In genomic region chr10:61896854-61897661, GRCh38 we compare ENCODE assay signal across 8 cellular contexts. TPM values are rescaled to one million over a fixed set of nuclear protein-coding genes. Genes with fewer than 3 reads are reported as not detected.
DNase-seq lines count a peak whose midpoint lies in the region; ATAC-seq, FAIRE-seq and TF ChIP-seq lines count a peak whose summit lies in the region.

No MANE protein-coding gene starts in this region.

- H4K20me1 ChIP-seq in IMR-90 (ENCODE audit: insufficient read depth, low read length), result no peaks in the 10 kb centered on the region

- H3K27ac ChIP-seq in IMR-90 (ENCODE audit: insufficient read depth, low read length) (peak overlapping the region; percentile 3), spleen (peak overlapping the region in 6 of 8 donors; percentile 67 to 98 (median 98))

- 68% methylated on average over 10 of the region's 32 CpGs; no CpG with 5 or more reads in 1 of the 2 experiments for WGBS in IMR-90 (ENCODE audit: extremely low coverage in 2 of 2, insufficient read length in 1 of 2), 2 experiments
- 28 to 37% (median 31%) methylated on average over 30 to 32 of the region's 32 CpGs for WGBS in spleen, 5 donors

- peak overlapping the region; percentile 66 for H2BK20ac ChIP-seq in IMR-90 (ENCODE audit: low read depth, low read length)

- H3K36me3 Mint-ChIP-seq in T-helper 2 cell treated with Interferon-gamma antibody and Interleukin-4, amounts not matched to agents 5 μg/mL and 100 μg/mL, for 36 hours (ENCODE audit: low read depth), result peaks cover 2% of the 10 kb centered on the region

- no peak overlapping the region for H3K56ac ChIP-seq in IMR-90 (ENCODE audit: extremely low read depth, insufficient read depth, low read length)

- dilution Hi-C loops in IMR-90 (cut with HindIII; ENCODE audit: low sequenced_read_pairs, unreplicated experiment), result no loop called here

- H3K27ac Mint-ChIP-seq in T-helper 2 cell treated with Interferon-gamma antibody and Interleukin-4, amounts not matched to agents 5 μg/mL and 100 μg/mL, for 36 hours, result peak overlapping the region; percentile 98

- H3K9me3 ChIP-seq in IMR-90 (ENCODE audit: control insufficient read depth, insufficient read depth, low read length) (no peaks in the 10 kb centered on the region), spleen (no peaks in the 10 kb centered on the region)

- CTCF ChIA-PET in IMR-90 (lab: Yijun Ruan, JAX), result interaction anchor here (0.6 to 1.8 kb wide), 7 partner anchors 9 to 344 kb away, joined by 3 to 6 read pairs (median 3); no protein-coding TSS in a partner anchor

- H2AK9ac ChIP-seq in IMR-90 (replicated peaks; ENCODE audit: low read depth, low read length, poor library complexity), result peak overlapping the region; percentile 38

- H3K27me3 ChIP-seq in IMR-90 (ENCODE audit: control insufficient read depth, insufficient read depth, low read length) (no peaks in the 10 kb centered on the region), spleen (replicated peaks in 1 of 7) (no peaks in the 10 kb centered on the region)

- peak overlapping the region; percentile 46 for H3K4me2 ChIP-seq in IMR-90 (ENCODE audit: low read depth, low read length)

- POLR2A ChIA-PET in IMR-90 (lab: Charles Lee; ENCODE audit: unreplicated experiment), result no interaction called here

- peak; percentile 38 for FAIRE-seq in islet of Langerhans (lab: Jason Lieb, UNC)

- H3K4me1 Mint-ChIP-seq in T-helper 2 cell treated with Interferon-gamma antibody and Interleukin-4, amounts not matched to agents 5 μg/mL and 100 μg/mL, for 36 hours (ENCODE audit: low read depth), result peaks cover 32% of the 10 kb centered on the region

- no peaks in the 10 kb centered on the region for H3K9me3 Mint-ChIP-seq in T-helper 2 cell treated with Interferon-gamma antibody and Interleukin-4, amounts not matched to agents 5 μg/mL and 100 μg/mL, for 36 hours

- H2AFZ ChIP-seq in IMR-90 (replicated peaks; ENCODE audit: low read length, poor library complexity), result peak overlapping the region; percentile 87

- peaks cover 14% of the 10 kb centered on the region for H3K4me1 ChIP-seq in IMR-90 (ENCODE audit: control insufficient read depth, insufficient read depth, low read length)
- peaks cover 18 to 46% (median 31%) of the 10 kb centered on the region in 6 donors for H3K4me1 ChIP-seq in spleen

- H3K4me3 Mint-ChIP-seq in T-helper 2 cell treated with Interferon-gamma antibody and Interleukin-4, amounts not matched to agents 5 μg/mL and 100 μg/mL, for 36 hours, result peak overlapping the region; percentile 94

- peak overlapping the region in 1 of 2 experiments; percentile 79; a peak in 1 of 4 replicates for H4K8ac ChIP-seq in IMR-90 (ENCODE audit: low read depth in 2 of 2, low read length in 2 of 2)

- peak overlapping the region; percentile 57; the same call in 2 of the 3 replicates for H2BK15ac ChIP-seq in IMR-90 (ENCODE audit: low read depth, low read length)

- H3K9ac ChIP-seq in IMR-90 (ENCODE audit: low read depth, low read length), result no peak overlapping the region; the same call in 1 of the 2 replicates

- peak overlapping the region; percentile 26; the same call in 1 of the 2 replicates for H3K23ac ChIP-seq in IMR-90 (ENCODE audit: low read depth, low read length)

- ATAC-seq in GM21717 (IDR thresholded peaks at IDR 0.05; ENCODE audit: unreplicated experiment), result peak; percentile 65
- no peak for ATAC-seq in IMR-90 (ENCODE audit: low read depth)

- no TSS peak for BruUV-seq in IMR-90 (replicated peaks; lab: Mats Ljungman, UMichigan)

- peak overlapping the region; percentile 5 for H3K18ac ChIP-seq in IMR-90 (ENCODE audit: low read depth, low read length)

- TF ChIP-seq RAD21 in IMR-90 (IDR thresholded peaks at IDR 0.05; ENCODE audit: low read length), result no peak

- H2BK5ac ChIP-seq in IMR-90 (ENCODE audit: low read depth, low read length, poor library complexity, severe bottlenecking), result peak overlapping the region; percentile 0

- intact Hi-C loops in IMR-90 (cut with micrococcal nuclease) (no loop called here), spleen (cut with DNase I; ENCODE audit: low total_unique reads) (loop anchor here (10.0 kb wide), 1 partner anchor 348 kb away; no protein-coding TSS in a partner anchor)

- DNase-seq in GM10266 (ENCODE audit: extremely low spot score) (peak; percentile 80), IMR-90 (peak; percentile 27), cardiac fibroblast (ENCODE audit: low read depth in 2 of 2) (peak; percentile 86 to 87), spleen (peak; percentile 91), HPDE6-E6E7 (ENCODE audit: extremely low spot score) (no peak)
- DNase-seq in T-helper 2 cell treated with Interferon-gamma antibody and Interleukin-4, amounts not matched to agents 5 μg/mL and 100 μg/mL, for 36 hours (ENCODE audit: low spot score), result peak; percentile 62

- H3K4ac ChIP-seq in IMR-90 (ENCODE audit: low read depth, low read length), result peak overlapping the region; percentile 74

- peaks cover 4% of the 10 kb centered on the region; the same call in 1 of the 2 replicates for H3K9me1 ChIP-seq in IMR-90 (ENCODE audit: insufficient read depth, low read length)

- peak; percentile 74 for TF ChIP-seq CTCF in GM10266 (IDR thresholded peaks at IDR 0.05; ENCODE audit: control insufficient read depth, insufficient read depth, low read depth, missing control alignments)
- TF ChIP-seq CTCF in IMR-90 (conservative IDR thresholded peaks at IDR 0.05; ENCODE audit: low read depth, low read length), result peak; percentile 41
- TF ChIP-seq CTCF in cardiac fibroblast (IDR thresholded peaks at IDR 0.05; ENCODE audit: low read depth, low read length), result peak; percentile 71
- peak; percentile 35 to 87 (median 76) for TF ChIP-seq CTCF in spleen (IDR thresholded peaks at IDR 0.05 in 8 of 11, conservative IDR thresholded peaks at IDR 0.05 in 3 of 11)

- TF ChIP-seq POLR2A in IMR-90 (IDR thresholded peaks at IDR 0.05; ENCODE audit: low read depth, low read length) (no peak), spleen (IDR thresholded peaks at IDR 0.05) (peak in 1 of 3 donors; percentile 9)

- no peaks in the 10 kb centered on the region for H3K27me3 Mint-ChIP-seq in T-helper 2 cell treated with Interferon-gamma antibody and Interleukin-4, amounts not matched to agents 5 μg/mL and 100 μg/mL, for 36 hours (ENCODE audit: low read depth)

- H4K91ac ChIP-seq in IMR-90 (ENCODE audit: insufficient read depth, low read depth, low read length), result peak overlapping the region; percentile 53

- peak overlapping the region; percentile 11 for H4K5ac ChIP-seq in IMR-90 (ENCODE audit: low read depth, low read length)

- H3K79me1 ChIP-seq in IMR-90 (ENCODE audit: low read depth in 1 of 2, low read length in 2 of 2), result peaks cover 0 to 7% of the 10 kb centered on the region in 2 experiments; a peak in 2 of 4 replicates

- H2AK5ac ChIP-seq in IMR-90 (ENCODE audit: low read depth, low read length), result peak overlapping the region; percentile 83

- H2BK120ac ChIP-seq in IMR-90 (ENCODE audit: low read depth, low read length), result peak overlapping the region; percentile 48

- peak overlapping the region; percentile 48 for H3K14ac ChIP-seq in IMR-90 (replicated peaks; ENCODE audit: low read depth, low read length)

- in situ Hi-C loops in IMR-90 (cut with MboI; ENCODE audit: low sequenced_read_pairs), result no loop called here

- H3K36me3 ChIP-seq in IMR-90 (ENCODE audit: control insufficient read depth, insufficient read depth, low read length), result no peaks in the 10 kb centered on the region
- no peaks in the 10 kb centered on the region for H3K36me3 ChIP-seq in spleen

- no peak overlapping the region for H3K4me3 ChIP-seq in IMR-90 (ENCODE audit: insufficient read depth, low read depth, low read length)
- H3K4me3 ChIP-seq in cardiac fibroblast (replicated peaks in 1 of 2; ENCODE audit: low read depth in 2 of 2, low read length in 2 of 2), result peak overlapping the region; percentile 14 to 16
- peak overlapping the region in 7 of 8 donors; percentile 3 to 64 (median 26) for H3K4me3 ChIP-seq in spleen

TF ChIP-seq in IMR-90, 13 proteins besides CTCF, POLR2A, EP300 and RAD21:
- TF ChIP-seq BHLHE40 (IDR thresholded peaks at IDR 0.05; ENCODE audit: low read depth, low read length) (no peak), USF2 (IDR thresholded peaks at IDR 0.05; ENCODE audit: low read depth, low read length) (no peak), SMC3 (IDR thresholded peaks at IDR 0.05; ENCODE audit: low read depth, low read length) (no peak), CHD1 (IDR thresholded peaks at IDR 0.05; ENCODE audit: low read depth, low read length) (no peak), RFX5 (IDR thresholded peaks at IDR 0.05; ENCODE audit: low read depth, low read length) (no peak), MAFK (IDR thresholded peaks at IDR 0.05; ENCODE audit: low read depth, low read length) (no peak), CEBPB (IDR thresholded peaks at IDR 0.05; ENCODE audit: low read depth, low read length) (no peak)
- TF ChIP-seq, protein P1, sequence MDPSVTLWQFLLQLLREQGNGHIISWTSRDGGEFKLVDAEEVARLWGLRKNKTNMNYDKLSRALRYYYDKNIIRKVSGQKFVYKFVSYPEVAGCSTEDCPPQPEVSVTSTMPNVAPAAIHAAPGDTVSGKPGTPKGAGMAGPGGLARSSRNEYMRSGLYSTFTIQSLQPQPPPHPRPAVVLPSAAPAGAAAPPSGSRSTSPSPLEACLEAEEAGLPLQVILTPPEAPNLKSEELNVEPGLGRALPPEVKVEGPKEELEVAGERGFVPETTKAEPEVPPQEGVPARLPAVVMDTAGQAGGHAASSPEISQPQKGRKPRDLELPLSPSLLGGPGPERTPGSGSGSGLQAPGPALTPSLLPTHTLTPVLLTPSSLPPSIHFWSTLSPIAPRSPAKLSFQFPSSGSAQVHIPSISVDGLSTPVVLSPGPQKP (IDR thresholded peaks at IDR 0.05; ENCODE audit: borderline replicate concordance, low read depth, low read length), result no peak

RNA-seq across cellular contexts. Expression of gene ARID5B, which starts 4.4 kb away (rescaled TPM):
- total RNA-seq in IMR-90 (2012; rRNA removed) (125 and 140 TPM in 2 replicates), spleen (10 to 100 TPM; 40.1 to 70.7 (median 46.9) TPM)
- polyA plus RNA-seq in IMR-90 (2012; rRNA removed) (41.0 and 43.7 TPM in 2 replicates), spleen (1 to 10 TPM; 5.6 to 9.0 (median 6.8) TPM)
- polyA plus RNA-seq in IMR-90 (2012; cell fraction: cytosol; rRNA removed), result 13.5 and 19.6 TPM in 2 replicates
- polyA plus RNA-seq in IMR-90 (2012; cell fraction: nucleus; rRNA removed; ENCODE audit: low replicate concordance), result 21.1 and 46.7 TPM in 2 replicates
